ENCODE assay signal across 8 cellular contexts in genomic region chr1:6259491-6260362, GRCh38. TPM values are rescaled to one million over a fixed set of nuclear protein-coding genes. Genes with fewer than 3 reads are reported as not detected.
DNase-seq lines count a peak whose midpoint lies in the region; ATAC-seq, FAIRE-seq and TF ChIP-seq lines count a peak whose summit lies in the region.

No MANE protein-coding gene starts in this region.

- H3K9ac ChIP-seq in MM.1S (ENCODE audit: low read length) (no peak overlapping the region), K562 (ENCODE audit: insufficient read depth in 1 of 2, low read depth in 2 of 2, low read length in 2 of 2) (peak overlapping the region in 1 of 2 experiments; percentile 82; a peak in 2 of 4 replicates), iPS-20b (ENCODE audit: low read depth, low read length) (no peak overlapping the region)

- H3K4me2 ChIP-seq in MM.1S (ENCODE audit: low read depth, low read length) (peak overlapping the region; percentile 65; the same call in 1 of the 2 replicates), K562 (ENCODE audit: insufficient read depth, low read length) (peak overlapping the region; percentile 46)

- H3K4me3 ChIP-seq in ACC112 (ENCODE audit: low read depth, low read length) (peak overlapping the region; percentile 80), MM.1S (ENCODE audit: low read length) (peak overlapping the region; percentile 57; the same call in 1 of the 2 replicates), K562 (peak overlapping the region; percentile 50), iPS-20b (ENCODE audit: low read length) (peak overlapping the region; percentile 16; the same call in 1 of the 2 replicates)

- peak; percentile 87 for FAIRE-seq in K562 (lab: Jason Lieb, UNC)

- no peak for TF ChIP-seq POLR2A in K562 (conservative IDR thresholded peaks at IDR 0.05)

- no peak for TF ChIP-seq CTCF in MM.1S (IDR thresholded peaks at IDR 0.05; ENCODE audit: low read length)
- TF ChIP-seq CTCF in K562 (IDR thresholded peaks at IDR 0.05 in 2 of 3, conservative IDR thresholded peaks at IDR 0.05 in 1 of 3; ENCODE audit: insufficient read depth in 2 of 3, low read depth in 1 of 3, low read length in 3 of 3) = no peak

- intact Hi-C loops in K562 (cut with micrococcal nuclease) = no loop called here

- in situ Hi-C loops in K562 (cut with MboI) = loop anchor here (25.0 kb wide), 1 partner anchor 953 kb away; no protein-coding TSS in a partner anchor

- H3K79me2 ChIP-seq in ACC112 (ENCODE audit: control insufficient read depth, insufficient read depth, low read length, unreplicated experiment) (no peaks in the 10 kb centered on the region), MM.1S (ENCODE audit: low read length) (no peaks in the 10 kb centered on the region), K562 (ENCODE audit: control insufficient read depth, insufficient read depth, low read length) (no peaks in the 10 kb centered on the region)

- CTCF ChIA-PET in K562 (lab: Yijun Ruan, JAX; ENCODE audit: low intra/inter-chr PET ratio) = no interaction called here

- no peak overlapping the region for H3K27ac ChIP-seq in ACC112 (ENCODE audit: low read depth, low read length)
- H3K27ac ChIP-seq in MM.1S (ENCODE audit: low read length) = no peak overlapping the region
- no peak overlapping the region for H3K27ac ChIP-seq in K562 (ENCODE audit: extremely low read depth, low read depth, low read length)
- no peak overlapping the region for H3K27ac ChIP-seq in iPS-20b (ENCODE audit: low read length)

- H3K9me3 ChIP-seq in MM.1S (replicated peaks; ENCODE audit: insufficient read depth, low read length) = no peaks in the 10 kb centered on the region
- no peaks in the 10 kb centered on the region for H3K9me3 ChIP-seq in K562 (replicated peaks; ENCODE audit: control insufficient read depth, insufficient read depth, low read depth, low read length)
- no peaks in the 10 kb centered on the region for H3K9me3 ChIP-seq in iPS-20b (ENCODE audit: insufficient read depth, low read depth, low read length)

- no peaks in the 10 kb centered on the region for H3K36me3 ChIP-seq in ACC112 (ENCODE audit: insufficient read depth, low read length)
- no peaks in the 10 kb centered on the region for H3K36me3 ChIP-seq in MM.1S (replicated peaks; ENCODE audit: insufficient read depth, low read length)
- no peaks in the 10 kb centered on the region; the same call in 1 of the 3 replicates for H3K36me3 ChIP-seq in K562 (ENCODE audit: control insufficient read depth, insufficient read depth, low read length)
- no peaks in the 10 kb centered on the region for H3K36me3 ChIP-seq in iPS-20b (ENCODE audit: insufficient read depth, low read depth, low read length)

- 4% methylated on average over 34 of the region's 46 CpGs for WGBS in K562 (ENCODE audit: insufficient coverage, low coverage, missing lambda C conversion rate)

- no peak overlapping the region for H2AFZ ChIP-seq in ACC112 (ENCODE audit: low read length, unreplicated experiment)
- H2AFZ ChIP-seq in MM.1S (ENCODE audit: low read length) = no peak overlapping the region
- H2AFZ ChIP-seq in K562 (ENCODE audit: low read depth, low read length) = peak overlapping the region; percentile 55

- H4K20me1 ChIP-seq in MM.1S (ENCODE audit: insufficient read depth, low read length) (no peaks in the 10 kb centered on the region), K562 (replicated peaks; ENCODE audit: control insufficient read depth, insufficient read depth, low read length) (peaks cover 28% of the 10 kb centered on the region)

- H3F3A ChIP-seq in MM.1S (ENCODE audit: insufficient read depth, low read length) = no peaks in the 10 kb centered on the region

- H3K27me3 ChIP-seq in ACC112 (ENCODE audit: insufficient read depth, low read length) = no peaks in the 10 kb centered on the region
- H3K27me3 ChIP-seq in MM.1S (replicated peaks; ENCODE audit: insufficient read depth, low read length) = peaks cover 58% of the 10 kb centered on the region
- H3K27me3 ChIP-seq in K562 (ENCODE audit: control insufficient read depth in 2 of 2, insufficient read depth in 2 of 2, low read length in 2 of 2) = peaks cover 0 to 17% of the 10 kb centered on the region in 2 experiments; a peak in 2 of 5 replicates
- peaks cover 36% of the 10 kb centered on the region for H3K27me3 ChIP-seq in iPS-20b (ENCODE audit: insufficient read depth, low read length)

- DNase-seq in MM.1S = peak; percentile 69
- DNase-seq in UCSD-AML1 (lab: John Stamatoyannopoulos, UW; ENCODE audit: unreplicated experiment) = peak; percentile 77
- peak; percentile 90 to 97 (median 94) for DNase-seq in K562 (ENCODE audit: extremely low read depth in 1 of 4, low spot score in 3 of 4)
- DNase-seq in stimulated activated CD4-positive, alpha-beta T cell treated with anti-CD3 and anti-CD28 coated beads, Interleukin-12 subunit alpha, Interleukin-12 subunit beta, amount 100 ng/mL, for 4 hours = peak; percentile 71

- H3K4me1 ChIP-seq in ACC112 (ENCODE audit: control insufficient read depth, insufficient read depth, low read length, unreplicated experiment) (no peaks in the 10 kb centered on the region), MM.1S (ENCODE audit: low read length) (no peaks in the 10 kb centered on the region), K562 (replicated peaks in 1 of 2; ENCODE audit: control insufficient read depth in 2 of 2, insufficient read depth in 2 of 2, low read length in 2 of 2) (peaks cover 0 to 62% of the 10 kb centered on the region in 2 experiments; a peak in 3 of 5 replicates), iPS-20b (ENCODE audit: insufficient read depth, low read length) (peaks cover 2% of the 10 kb centered on the region; the same call in 1 of the 2 replicates)

- no TSS peak for BruUV-seq in K562 (replicated peaks; lab: Mats Ljungman, UMichigan)

- no peak for TF ChIP-seq EP300 in K562 (IDR thresholded peaks at IDR 0.05; ENCODE audit: low read length)

- POLR2A ChIA-PET in K562 (lab: Yijun Ruan, JAX) = interaction anchor here (0.6 kb wide), 1 partner anchor 48 kb away, joined by 3 read pairs; no protein-coding TSS in a partner anchor

- H3K9me1 ChIP-seq in K562 (ENCODE audit: control insufficient read depth, insufficient read depth, low read length) = no peaks in the 10 kb centered on the region

- ATAC-seq in GM19328 (IDR thresholded peaks at IDR 0.05; ENCODE audit: unreplicated experiment) (peak; percentile 47), K562 (peak; percentile 76), GM19035 (IDR thresholded peaks at IDR 0.05; ENCODE audit: unreplicated experiment) (no peak)

- no peaks in the 10 kb centered on the region for H3K9me2 ChIP-seq in MM.1S (replicated peaks; ENCODE audit: insufficient read depth, low read length)

- no peak for TF ChIP-seq RAD21 in K562 (CRISPR knock-in tag; conservative IDR thresholded peaks at IDR 0.05 in 1 of 2, IDR thresholded peaks at IDR 0.05 in 1 of 2)

RNA-seq across cellular contexts. Expression of gene GPR153, which starts 1.2 kb away (rescaled TPM):
- 0.90 and 4.5 TPM in 2 replicates for total RNA-seq in K562 (2011; cell fraction: chromatin; rRNA removed; ENCODE audit: low replicate concordance)
- total RNA-seq in K562 (2011; cell fraction: nucleolus; rRNA removed) = 2.9 and 4.0 TPM in 2 replicates
- 1.5 and 1.6 TPM in 2 replicates for total RNA-seq in K562 (2011; cell fraction: nucleoplasm; rRNA removed)
- 0.41 and 1.0 TPM in 2 replicates for total RNA-seq in K562 (2014; rRNA removed)
- 0.25 and 0.26 TPM in 2 replicates for total RNA-seq in K562 (2014; rRNA removed; fragmentation: Illumina TruSeq; extraction: Trizol)
- 0.49 and 0.51 TPM in 2 replicates for total RNA-seq in K562 (2015; rRNA removed; fragmentation: Illumina TruSeq; extraction: Trizol)
- 1.3 and 1.5 TPM in 2 replicates for total RNA-seq in K562 (2021)
- polyA plus RNA-seq in K562 (2011; rRNA removed) = 0.54 and 0.65 TPM in 2 replicates
- 0.63 and 2.3 TPM in 2 replicates for polyA plus RNA-seq in K562 (2011; cell fraction: cytosol; rRNA removed)
- 1.1 and 3.9 TPM in 2 replicates for polyA plus RNA-seq in K562 (2011; cell fraction: nucleus; rRNA removed)
- 0.79 and 0.86 TPM in 2 replicates for polyA plus RNA-seq in K562 (2012)
- polyA plus RNA-seq in K562 (2014; fragmentation: Illumina TruSeq; extraction: Trizol) = 0.54 and 0.71 TPM in 2 replicates
- polyA plus RNA-seq in K562 (2014; fragmentation: Nextera tagmentation; extraction: Ambion mirVana) = under 1 TPM; 0.01 to 0.03 TPM
- 0.85 and 0.90 TPM in 2 replicates for polyA plus RNA-seq in K562 (2014; rRNA removed)
- 0.30 and 0.81 TPM in 2 replicates for polyA minus RNA-seq in K562 (2011; rRNA and poly(A)+ RNA removed)
- polyA minus RNA-seq in K562 (2011; cell fraction: cytosol; rRNA and poly(A)+ RNA removed) = 0.86 and 1.2 TPM in 2 replicates
- 0.89 and 1.2 TPM in 2 replicates for polyA minus RNA-seq in K562 (2011; cell fraction: nucleus; rRNA and poly(A)+ RNA removed)

RNA-seq across cellular contexts. Expression of gene HES3, which starts 15.7 kb away (rescaled TPM):
- total RNA-seq in K562 (2011; cell fraction: chromatin; rRNA removed; ENCODE audit: low replicate concordance) = not detected in 2 replicates
- not detected in 2 replicates for total RNA-seq in K562 (2011; cell fraction: nucleolus; rRNA removed)
- total RNA-seq in K562 (2011; cell fraction: nucleoplasm; rRNA removed) = not detected in 2 replicates
- not detected in 2 replicates for total RNA-seq in K562 (2014; rRNA removed)
- total RNA-seq in K562 (2014; rRNA removed; fragmentation: Illumina TruSeq; extraction: Trizol) = not detected in 2 replicates
- not detected in 2 replicates for total RNA-seq in K562 (2015; rRNA removed; fragmentation: Illumina TruSeq; extraction: Trizol)
- 0.27 TPM in 1 of 2 replicates, not detected in the other for total RNA-seq in K562 (2021)
- not detected in 2 replicates for polyA plus RNA-seq in K562 (2011; rRNA removed)
- polyA plus RNA-seq in K562 (2011; cell fraction: cytosol; rRNA removed) = not detected in 2 replicates
- not detected in 2 replicates for polyA plus RNA-seq in K562 (2011; cell fraction: nucleus; rRNA removed)
- polyA plus RNA-seq in K562 (2012) = not detected in 2 replicates
- polyA plus RNA-seq in K562 (2014; fragmentation: Illumina TruSeq; extraction: Trizol) = not detected in 2 replicates
- not detected for polyA plus RNA-seq in K562 (2014; fragmentation: Nextera tagmentation; extraction: Ambion mirVana)
- polyA plus RNA-seq in K562 (2014; rRNA removed) = not detected in 2 replicates
- polyA minus RNA-seq in K562 (2011; rRNA and poly(A)+ RNA removed) = not detected in 2 replicates
- polyA minus RNA-seq in K562 (2011; cell fraction: cytosol; rRNA and poly(A)+ RNA removed) = not detected in 2 replicates
- polyA minus RNA-seq in K562 (2011; cell fraction: nucleus; rRNA and poly(A)+ RNA removed) = not detected in 2 replicates

RNA-seq across cellular contexts. Expression of gene ICMT, which starts 24.0 kb away (rescaled TPM):
- 34.2 and 46.4 TPM in 2 replicates for total RNA-seq in K562 (2011; cell fraction: chromatin; rRNA removed; ENCODE audit: low replicate concordance)
- total RNA-seq in K562 (2011; cell fraction: nucleolus; rRNA removed) = 48.3 and 55.9 TPM in 2 replicates
- 56.2 and 77.6 TPM in 2 replicates for total RNA-seq in K562 (2011; cell fraction: nucleoplasm; rRNA removed)
- total RNA-seq in K562 (2014; rRNA removed) = 58.3 and 62.9 TPM in 2 replicates
- total RNA-seq in K562 (2014; rRNA removed; fragmentation: Illumina TruSeq; extraction: Trizol) = 56.6 and 58.2 TPM in 2 replicates
- total RNA-seq in K562 (2015; rRNA removed; fragmentation: Illumina TruSeq; extraction: Trizol) = 63.3 and 67.4 TPM in 2 replicates
- 63.7 and 74.3 TPM in 2 replicates for total RNA-seq in K562 (2021)
- 36.2 and 49.5 TPM in 2 replicates for polyA plus RNA-seq in K562 (2011; rRNA removed)
- 46.0 and 48.8 TPM in 2 replicates for polyA plus RNA-seq in K562 (2011; cell fraction: cytosol; rRNA removed)
- polyA plus RNA-seq in K562 (2011; cell fraction: nucleus; rRNA removed) = 20.4 and 21.7 TPM in 2 replicates
- 43.1 and 44.0 TPM in 2 replicates for polyA plus RNA-seq in K562 (2012)
- polyA plus RNA-seq in K562 (2014; fragmentation: Illumina TruSeq; extraction: Trizol) = 48.5 and 57.1 TPM in 2 replicates
- 1 to 10 TPM; 4.3 to 6.3 TPM for polyA plus RNA-seq in K562 (2014; fragmentation: Nextera tagmentation; extraction: Ambion mirVana)
- 41.5 and 50.0 TPM in 2 replicates for polyA plus RNA-seq in K562 (2014; rRNA removed)
- 59.8 and 70.6 TPM in 2 replicates for polyA minus RNA-seq in K562 (2011; rRNA and poly(A)+ RNA removed)
- 38.5 and 45.1 TPM in 2 replicates for polyA minus RNA-seq in K562 (2011; cell fraction: cytosol; rRNA and poly(A)+ RNA removed)
- polyA minus RNA-seq in K562 (2011; cell fraction: nucleus; rRNA and poly(A)+ RNA removed) = 12.3 and 16.6 TPM in 2 replicates

RNA-seq across cellular contexts. Expression of gene RNF207, which starts 53.8 kb away (rescaled TPM):
- 82.0 and 222 TPM in 2 replicates for total RNA-seq in K562 (2011; cell fraction: chromatin; rRNA removed; ENCODE audit: low replicate concordance)
- 147 and 149 TPM in 2 replicates for total RNA-seq in K562 (2011; cell fraction: nucleolus; rRNA removed)
- 90.3 and 94.3 TPM in 2 replicates for total RNA-seq in K562 (2011; cell fraction: nucleoplasm; rRNA removed)
- total RNA-seq in K562 (2014; rRNA removed) (16.8 and 17.8 TPM in 2 replicates), K562 (2014; rRNA removed; fragmentation: Illumina TruSeq; extraction: Trizol) (5.3 and 7.0 TPM in 2 replicates), K562 (2015; rRNA removed; fragmentation: Illumina TruSeq; extraction: Trizol) (10.9 and 12.9 TPM in 2 replicates), K562 (2021) (21.7 and 26.6 TPM in 2 replicates)
- polyA plus RNA-seq in K562 (2011; rRNA removed) (10.8 and 17.6 TPM in 2 replicates), K562 (2014; fragmentation: Illumina TruSeq; extraction: Trizol) (13.4 and 14.7 TPM in 2 replicates), K562 (2014; fragmentation: Nextera tagmentation; extraction: Ambion mirVana) (1 to 10 TPM; 2.7 to 4.3 TPM), K562 (2014; rRNA removed) (30.6 and 37.1 TPM in 2 replicates)
- 7.7 and 14.1 TPM in 2 replicates for polyA plus RNA-seq in K562 (2011; cell fraction: cytosol; rRNA removed)
- 96.4 and 160 TPM in 2 replicates for polyA plus RNA-seq in K562 (2011; cell fraction: nucleus; rRNA removed)
- polyA plus RNA-seq in K562 (2012) = 12.5 and 17.6 TPM in 2 replicates
- 4.7 and 5.8 TPM in 2 replicates for polyA minus RNA-seq in K562 (2011; rRNA and poly(A)+ RNA removed)
- 9.4 and 12.2 TPM in 2 replicates for polyA minus RNA-seq in K562 (2011; cell fraction: cytosol; rRNA and poly(A)+ RNA removed)
- 44.0 and 47.4 TPM in 2 replicates for polyA minus RNA-seq in K562 (2011; cell fraction: nucleus; rRNA and poly(A)+ RNA removed)

Comparison
In these comparisons a context has a peak if more than half of its experiments do, and no peak if none do; other contexts are left out.
1. H3K4me3 ChIP-seq: peak in every context shown above with its lines; median percentile 80 in ACC112; 57 in MM.1S; 50 in K562; 16 in iPS-20b.